ENCODE assay signal across 24 cellular contexts in genomic region chr19:34744896-34745690, GRCh38. TPM values are rescaled to one million over a fixed set of nuclear protein-coding genes. Genes with fewer than 3 reads are reported as not detected.
DNase-seq lines count a peak whose midpoint lies in the region; ATAC-seq, FAIRE-seq and TF ChIP-seq lines count a peak whose summit lies in the region.
"Had no signal": no experiment of that assay in that cellular context is flagged by ENCODE, and none has a peak within 500 bp of the region (broad histone marks: within the 10 kb centered on the region; RNA-seq: fewer than 3 reads in every experiment).

No MANE protein-coding gene starts in this region.

- H3K4me1 ChIP-seq in HepG2 (ENCODE audit: insufficient read depth, low read length), result peaks cover 22% of the 10 kb centered on the region
- no peaks in the 10 kb centered on the region for H3K4me1 ChIP-seq in right lobe of liver
- H3K4me1 ChIP-seq in HEK293 (ENCODE audit: control insufficient read depth, insufficient read depth, low read length), result no peaks in the 10 kb centered on the region
- no peaks in the 10 kb centered on the region for H3K4me1 ChIP-seq in subcutaneous abdominal adipose tissue (ENCODE audit: control insufficient read depth in 5 of 5, insufficient read depth in 5 of 5, low read length in 5 of 5)
- H3K4me1 ChIP-seq: BLaER1 treated with 17β-estradiol and CSF1 and Interleukin-3, amounts not matched to agents 10 nM and 100 nM; Caco-2 had no signal

- H3K9me3 ChIP-seq in HepG2 (ENCODE audit: low read length) (peaks cover 11% of the 10 kb centered on the region; the same call in 1 of the 2 replicates), right lobe of liver (peaks cover 2 to 24% (median 8%) of the 10 kb centered on the region in 4 donors), HEK293 (ENCODE audit: control insufficient read depth, insufficient read depth, low read depth, low read length) (peaks cover 23% of the 10 kb centered on the region), subcutaneous abdominal adipose tissue (ENCODE audit: control insufficient read depth in 5 of 5, low read length in 5 of 5) (peaks cover 33 to 87% (median 74%) of the 10 kb centered on the region in 5 donors)

- peaks cover 13% of the 10 kb centered on the region for H3K27me3 Mint-ChIP-seq in WTC11 (ENCODE audit: low read depth)
- H3K27me3 Mint-ChIP-seq in natural killer cell treated with Interleukin-12 subunit alpha and Interleukin-12 subunit beta and Interleukin-15 and Interleukin-18, amount 100 ng/mL, for 72 hours, result no peaks in the 10 kb centered on the region
- H3K27me3 Mint-ChIP-seq: B cell; CD4-positive, alpha-beta T cell had no signal

- no peak overlapping the region for H3K27ac Mint-ChIP-seq in WTC11
- no peak overlapping the region for H3K27ac Mint-ChIP-seq in natural killer cell treated with Interleukin-12 subunit alpha and Interleukin-12 subunit beta and Interleukin-15 and Interleukin-18, amount 100 ng/mL, for 72 hours
- H3K27ac Mint-ChIP-seq: B cell; CD4-positive, alpha-beta T cell; CD8-positive, alpha-beta T cell had no signal

- H3K27me3 ChIP-seq in HepG2 (ENCODE audit: control insufficient read depth in 1 of 2, insufficient read depth in 2 of 2, low read length in 2 of 2) (no peaks in the 10 kb centered on the region), right lobe of liver (no peaks in the 10 kb centered on the region), subcutaneous abdominal adipose tissue (ENCODE audit: control insufficient read depth in 5 of 5, insufficient read depth in 4 of 5, low read length in 5 of 5) (no peaks in the 10 kb centered on the region)
- H3K27me3 ChIP-seq: BLaER1 treated with 17β-estradiol and CSF1 and Interleukin-3, amounts not matched to agents 10 nM and 100 nM had no signal

- no peaks in the 10 kb centered on the region for H4K20me1 ChIP-seq in HepG2 (ENCODE audit: insufficient read depth, low read length)
- H4K20me1 ChIP-seq: BLaER1 treated with 17β-estradiol and CSF1 and Interleukin-3, amounts not matched to agents 10 nM and 100 nM had no signal

- POLR2A ChIA-PET in HepG2 (lab: Yijun Ruan, JAX) (interaction anchor here (0.6 to 2.4 kb wide), 3 partner anchors 10 to 251 kb away, joined by 4 to 10 read pairs (median 6); partner anchors contain the start of gene ZNF181), HEK293 (lab: Yijun Ruan, JAX) (no interaction called here), WTC11 (lab: Charles Lee) (no interaction called here)

- peak; percentile 8 for FAIRE-seq in HepG2 (lab: Jason Lieb, UNC)
- FAIRE-seq: A204.1, D721Med, G401.6, GM12891, GM19239 had no signal

- TF ChIP-seq CTCF in HepG2 (CRISPR knock-in tag; IDR thresholded peaks at IDR 0.05), result no peak
- no peak for TF ChIP-seq CTCF in right lobe of liver (IDR thresholded peaks at IDR 0.05)
- TF ChIP-seq CTCF in HEK293 (tag by site-specific recombination; IDR thresholded peaks at IDR 0.05), result no peak
- TF ChIP-seq CTCF in WTC11 (IDR thresholded peaks at IDR 0.05), result no peak

- peaks cover 11% of the 10 kb centered on the region for H3K4me1 Mint-ChIP-seq in WTC11
- no peaks in the 10 kb centered on the region for H3K4me1 Mint-ChIP-seq in natural killer cell treated with Interleukin-12 subunit alpha and Interleukin-12 subunit beta and Interleukin-15 and Interleukin-18, amount 100 ng/mL, for 72 hours (ENCODE audit: low read depth in 2 of 2)
- H3K4me1 Mint-ChIP-seq: B cell had no signal

- in situ Hi-C loops in HepG2 (cut with HindIII; ENCODE audit: extremely low pct_ligation_motif_present, low pct_unique_long_range_greater_than_20kb), result no loop called here

- TF ChIP-seq RAD21 in HepG2 (CRISPR knock-in tag; IDR thresholded peaks at IDR 0.05), result no peak

- ATAC-seq in HepG2 (peak; percentile 38; the same call in 2 of the 3 replicates), right lobe of liver (no peak), WTC11 (no peak), Right ventricle myocardium superior (ENCODE audit: poor library complexity) (no peak)
- ATAC-seq in natural killer cell treated with Interleukin-12 subunit alpha and Interleukin-12 subunit beta and Interleukin-15 and Interleukin-18, amount 100 ng/mL, for 72 hours, result no peak
- ATAC-seq: CD8-positive, alpha-beta T cell had no signal

- BruUV-seq in HepG2 (replicated peaks; lab: Mats Ljungman, UMichigan), result no TSS peak

- H3K9me3 Mint-ChIP-seq in WTC11, result peaks cover 18% of the 10 kb centered on the region
- H3K9me3 Mint-ChIP-seq in natural killer cell treated with Interleukin-12 subunit alpha and Interleukin-12 subunit beta and Interleukin-15 and Interleukin-18, amount 100 ng/mL, for 72 hours, result peaks cover 42% of the 10 kb centered on the region

- intact Hi-C loops in HepG2 (cut with micrococcal nuclease; ENCODE audit: unreplicated experiment), result no loop called here
- intact Hi-C loops in right lobe of liver (cut with DNase I), result loop anchor here in 1 of 2 donors (5.0 kb wide), 1 partner anchor 208 kb away; no protein-coding TSS in a partner anchor
- intact Hi-C loops in Right ventricle myocardium superior (cut with DNase I), result no loop called here

- CTCF ChIA-PET in HepG2 (lab: Yijun Ruan, JAX; ENCODE audit: low intra/inter-chr PET ratio, low total read pairs), result no interaction called here
- CTCF ChIA-PET in HEK293 (lab: Yijun Ruan, JAX), result no interaction called here
- CTCF ChIA-PET in WTC11 (lab: Charles Lee), result no interaction called here

- peak overlapping the region; percentile 49 for H3K4me2 ChIP-seq in HepG2 (ENCODE audit: low read depth, low read length)
- H3K4me2 ChIP-seq: BLaER1 treated with 17β-estradiol and CSF1 and Interleukin-3, amounts not matched to agents 10 nM and 100 nM had no signal

- no peak overlapping the region for H2AFZ ChIP-seq in HepG2 (ENCODE audit: low read length)

- H3K9ac ChIP-seq in HepG2 (ENCODE audit: insufficient read depth, low read depth, low read length), result no peak overlapping the region
- no peak overlapping the region for H3K9ac ChIP-seq in subcutaneous abdominal adipose tissue (ENCODE audit: low read length in 5 of 5)
- H3K9ac ChIP-seq: BLaER1 treated with 17β-estradiol and CSF1 and Interleukin-3, amounts not matched to agents 10 nM and 100 nM had no signal

- WGBS in HepG2 (ENCODE audit: low lambda C conversion rate), result 69% methylated on average over 3 of the region's 3 CpGs
- 70% methylated on average over 3 of the region's 3 CpGs for WGBS in right lobe of liver (ENCODE audit: insufficient coverage, low coverage, low lambda C conversion rate, missing lambda C conversion rate)

- H3K36me3 Mint-ChIP-seq in WTC11, result peaks cover 11% of the 10 kb centered on the region
- peaks cover 78% of the 10 kb centered on the region for H3K36me3 Mint-ChIP-seq in natural killer cell treated with Interleukin-12 subunit alpha and Interleukin-12 subunit beta and Interleukin-15 and Interleukin-18, amount 100 ng/mL, for 72 hours

- H3K4me3 ChIP-seq in HepG2 (replicated peaks in 1 of 3; ENCODE audit: insufficient read depth in 1 of 3, low read depth in 2 of 3, low read length in 3 of 3) (no peak overlapping the region), right lobe of liver (no peak overlapping the region), HEK293 (ENCODE audit: low read depth, low read length) (no peak overlapping the region), subcutaneous abdominal adipose tissue (ENCODE audit: low read depth in 1 of 5, low read length in 5 of 5) (peak overlapping the region; percentile 3 to 38 (median 23))
- H3K4me3 ChIP-seq: BLaER1 treated with 17β-estradiol and CSF1 and Interleukin-3, amounts not matched to agents 10 nM and 100 nM had no signal

- H3K27ac ChIP-seq in HepG2 (ENCODE audit: extremely low read length, insufficient read depth, low read length) (peak overlapping the region; percentile 55), right lobe of liver (no peak overlapping the region), HEK293 (ENCODE audit: extremely low read depth, low read depth, low read length) (no peak overlapping the region), subcutaneous abdominal adipose tissue (ENCODE audit: low read depth, low read length) (no peak overlapping the region)
- H3K27ac ChIP-seq: BLaER1 treated with 17β-estradiol and CSF1 and Interleukin-3, amounts not matched to agents 10 nM and 100 nM; C4-2B had no signal

- DNase-seq in HepG2 (ENCODE audit: low spot score) (peak; percentile 64), right lobe of liver (no peak), WTC11 (ENCODE audit: low spot score) (no peak), OCI-M2 (lab: John Stamatoyannopoulos, UW; ENCODE audit: unreplicated experiment) (no peak), Right ventricle myocardium superior (no peak)
- no peak for DNase-seq in natural killer cell treated with Interleukin-12 subunit alpha and Interleukin-12 subunit beta and Interleukin-15 and Interleukin-18, amount 100 ng/mL, for 72 hours (ENCODE audit: low spot score)
- DNase-seq: 8988T; AML-193; Caco-2; Calu3; CD4-positive, alpha-beta T cell; CD8-positive, alpha-beta T cell; DMS79 treated with DMSO at 0.1 percent for 48 hours; GF-D8 had no signal

- H3K79me2 ChIP-seq in HepG2 (ENCODE audit: insufficient read depth, low read length), result no peaks in the 10 kb centered on the region

- H3K36me3 ChIP-seq in HepG2 (replicated peaks in 1 of 2; ENCODE audit: control insufficient read depth in 1 of 2, insufficient read depth in 2 of 2, low read length in 2 of 2) (0 out of 5 replicates have a peak, but pooled peaks cover 0 to 2% of the 10 kb centered on the region in 2 experiments), right lobe of liver (peaks cover 0 to 12% (median 11%) of the 10 kb centered on the region in 4 donors), HEK293 (ENCODE audit: control insufficient read depth in 2 of 2, insufficient read depth in 1 of 2, low read length in 2 of 2) (peaks cover 10 to 13% of the 10 kb centered on the region in 2 experiments; a peak in 2 of 3 replicates), subcutaneous abdominal adipose tissue (ENCODE audit: control insufficient read depth in 5 of 5, insufficient read depth in 5 of 5, low read length in 5 of 5) (peaks cover 12 to 32% (median 22%) of the 10 kb centered on the region in 5 donors)

- 0 out of 4 replicates have a peak, but pooled peaks of 1 of the 2 experiments have one; percentile 24 for TF ChIP-seq EP300 in HepG2 (IDR thresholded peaks at IDR 0.05; ENCODE audit: low read depth in 2 of 2, low read length in 2 of 2)
- TF ChIP-seq EP300 in HepG2 (CRISPR knock-in tag; IDR thresholded peaks at IDR 0.05; ENCODE audit: borderline replicate concordance), result no peak

- TF ChIP-seq POLR2A in HepG2 (IDR thresholded peaks at IDR 0.05; ENCODE audit: insufficient read depth in 1 of 2, low read depth in 2 of 2, low read length in 2 of 2) (no peak), right lobe of liver (IDR thresholded peaks at IDR 0.05) (no peak)

- no peak overlapping the region for H3K4me3 Mint-ChIP-seq in WTC11
- no peak overlapping the region for H3K4me3 Mint-ChIP-seq in natural killer cell treated with Interleukin-12 subunit alpha and Interleukin-12 subunit beta and Interleukin-15 and Interleukin-18, amount 100 ng/mL, for 72 hours
- H3K4me3 Mint-ChIP-seq: B cell; CD4-positive, alpha-beta T cell; CD8-positive, alpha-beta T cell had no signal

RNA-seq across cellular contexts. Expression of gene ZNF181, which starts 11.1 kb away (rescaled TPM):
- 15.5 and 22.3 TPM in 2 replicates for total RNA-seq in HepG2 (2016; rRNA removed; fragmentation: Illumina TruSeq; extraction: Trizol)
- 0.97 and 1.6 TPM in 2 replicates for total RNA-seq in HepG2 (2016; cell fraction: cytosol; rRNA removed; fragmentation: Illumina TruSeq; extraction: Trizol; ENCODE audit: low read depth)
- total RNA-seq in HepG2 (2016; cell fraction: insoluble cytoplasmic fraction; rRNA removed; fragmentation: Illumina TruSeq; extraction: Trizol), result 15.1 and 24.5 TPM in 2 replicates
- total RNA-seq in HepG2 (2016; cell fraction: membrane; rRNA removed; fragmentation: Illumina TruSeq; extraction: Trizol), result 7.6 and 7.7 TPM in 2 replicates
- total RNA-seq in HepG2 (2016; cell fraction: nucleus; rRNA removed; fragmentation: Illumina TruSeq; extraction: Trizol), result 12.1 and 13.1 TPM in 2 replicates
- 9.0 and 10.6 TPM in 2 replicates for polyA plus RNA-seq in HepG2 (2011; rRNA removed)
- 5.5 and 7.0 TPM in 2 replicates for polyA plus RNA-seq in HepG2 (2011; cell fraction: cytosol; rRNA removed)
- polyA plus RNA-seq in HepG2 (2011; cell fraction: nucleus; rRNA removed), result 12.2 and 15.0 TPM in 2 replicates
- polyA plus RNA-seq in HepG2 (2012), result 6.8 and 6.9 TPM in 2 replicates
- 0.44 and 0.68 TPM in 2 replicates for polyA plus RNA-seq in HepG2 (2016; cell fraction: cytosol; fragmentation: Illumina TruSeq; extraction: Trizol; ENCODE audit: low read depth)
- 12.3 and 15.9 TPM in 2 replicates for polyA plus RNA-seq in HepG2 (2016; cell fraction: insoluble cytoplasmic fraction; fragmentation: Illumina TruSeq; extraction: Trizol; ENCODE audit: low read depth)
- 1.6 and 2.1 TPM in 2 replicates for polyA plus RNA-seq in HepG2 (2016; cell fraction: membrane; fragmentation: Illumina TruSeq; extraction: Trizol; ENCODE audit: low read depth)
- 17.4 and 17.8 TPM in 2 replicates for polyA plus RNA-seq in HepG2 (2016; cell fraction: nucleus; fragmentation: Illumina TruSeq; extraction: Trizol; ENCODE audit: insufficient read depth, low read depth)
- 2.1 and 3.9 TPM in 2 replicates for polyA minus RNA-seq in HepG2 (2011; rRNA and poly(A)+ RNA removed; ENCODE audit: low replicate concordance)
- 2.2 and 5.8 TPM in 2 replicates for polyA minus RNA-seq in HepG2 (2011; cell fraction: cytosol; rRNA and poly(A)+ RNA removed)
- 16.2 and 23.7 TPM in 2 replicates for polyA minus RNA-seq in HepG2 (2011; cell fraction: nucleus; rRNA and poly(A)+ RNA removed)
- total RNA-seq in right lobe of liver, result 10 to 100 TPM in 1 of 6 experiments, 1 to 10 TPM in 5; 5.3 to 10.1 (median 8.0) TPM
- 8.5 to 9.7 TPM (median 9.0 TPM) in 3 replicates for total RNA-seq in WTC11 (2021)
- total RNA-seq in Right ventricle myocardium superior, result 22.0 TPM
- total RNA-seq in natural killer cell treated with Interleukin-12 subunit alpha and Interleukin-12 subunit beta and Interleukin-15 and Interleukin-18, amount 100 ng/mL, for 72 hours, result 1 to 10 TPM; 3.4 to 5.7 TPM

RNA-seq across cellular contexts. Expression of gene ZNF599, which starts 27.9 kb away (rescaled TPM):
- 5.8 and 9.4 TPM in 2 replicates for total RNA-seq in HepG2 (2016; rRNA removed; fragmentation: Illumina TruSeq; extraction: Trizol)
- 1.5 and 2.1 TPM in 2 replicates for total RNA-seq in HepG2 (2016; cell fraction: cytosol; rRNA removed; fragmentation: Illumina TruSeq; extraction: Trizol; ENCODE audit: low read depth)
- 5.6 and 8.0 TPM in 2 replicates for total RNA-seq in HepG2 (2016; cell fraction: insoluble cytoplasmic fraction; rRNA removed; fragmentation: Illumina TruSeq; extraction: Trizol)
- 4.0 and 5.1 TPM in 2 replicates for total RNA-seq in HepG2 (2016; cell fraction: membrane; rRNA removed; fragmentation: Illumina TruSeq; extraction: Trizol)
- total RNA-seq in HepG2 (2016; cell fraction: nucleus; rRNA removed; fragmentation: Illumina TruSeq; extraction: Trizol), result 5.7 and 6.2 TPM in 2 replicates
- polyA plus RNA-seq in HepG2 (2011; rRNA removed), result 7.3 and 7.5 TPM in 2 replicates
- 6.9 and 8.0 TPM in 2 replicates for polyA plus RNA-seq in HepG2 (2011; cell fraction: cytosol; rRNA removed)
- 8.6 and 12.5 TPM in 2 replicates for polyA plus RNA-seq in HepG2 (2011; cell fraction: nucleus; rRNA removed)
- polyA plus RNA-seq in HepG2 (2012), result 4.0 and 4.6 TPM in 2 replicates
- 1.5 and 1.6 TPM in 2 replicates for polyA plus RNA-seq in HepG2 (2016; cell fraction: cytosol; fragmentation: Illumina TruSeq; extraction: Trizol; ENCODE audit: low read depth)
- 8.0 and 8.4 TPM in 2 replicates for polyA plus RNA-seq in HepG2 (2016; cell fraction: insoluble cytoplasmic fraction; fragmentation: Illumina TruSeq; extraction: Trizol; ENCODE audit: low read depth)
- 2.9 and 3.0 TPM in 2 replicates for polyA plus RNA-seq in HepG2 (2016; cell fraction: membrane; fragmentation: Illumina TruSeq; extraction: Trizol; ENCODE audit: low read depth)
- polyA plus RNA-seq in HepG2 (2016; cell fraction: nucleus; fragmentation: Illumina TruSeq; extraction: Trizol; ENCODE audit: insufficient read depth, low read depth), result 7.7 and 9.3 TPM in 2 replicates
- polyA minus RNA-seq in HepG2 (2011; rRNA and poly(A)+ RNA removed; ENCODE audit: low replicate concordance), result 3.7 and 4.2 TPM in 2 replicates
- polyA minus RNA-seq in HepG2 (2011; cell fraction: cytosol; rRNA and poly(A)+ RNA removed), result 2.5 and 3.1 TPM in 2 replicates
- 7.2 and 8.8 TPM in 2 replicates for polyA minus RNA-seq in HepG2 (2011; cell fraction: nucleus; rRNA and poly(A)+ RNA removed)
- total RNA-seq in right lobe of liver, result 1 to 10 TPM; 1.5 to 4.6 (median 2.3) TPM
- total RNA-seq in WTC11 (2021), result 4.0 to 5.2 TPM (median 5.2 TPM) in 3 replicates
- total RNA-seq in Right ventricle myocardium superior, result 3.6 TPM
- total RNA-seq in natural killer cell treated with Interleukin-12 subunit alpha and Interleukin-12 subunit beta and Interleukin-15 and Interleukin-18, amount 100 ng/mL, for 72 hours, result 1 to 10 TPM; 1.5 to 3.3 TPM

Comparison
In these comparisons a context has a peak if more than half of its experiments do, and no peak if none do; other contexts are left out.
1. H3K4me3 ChIP-seq: peak in subcutaneous abdominal adipose tissue (5 of 5); none in HepG2 (0 of 3), right lobe of liver (0 of 3) and HEK293 (single experiment).
2. Of the 63 proteins assayed by ChIP-seq in both HepG2 and HEK293: peak only in HepG2: none; only in HEK293: ZBTB21 and ZNF629; in both: ATF2; in neither: 60.